In the genomic region with DNA sequence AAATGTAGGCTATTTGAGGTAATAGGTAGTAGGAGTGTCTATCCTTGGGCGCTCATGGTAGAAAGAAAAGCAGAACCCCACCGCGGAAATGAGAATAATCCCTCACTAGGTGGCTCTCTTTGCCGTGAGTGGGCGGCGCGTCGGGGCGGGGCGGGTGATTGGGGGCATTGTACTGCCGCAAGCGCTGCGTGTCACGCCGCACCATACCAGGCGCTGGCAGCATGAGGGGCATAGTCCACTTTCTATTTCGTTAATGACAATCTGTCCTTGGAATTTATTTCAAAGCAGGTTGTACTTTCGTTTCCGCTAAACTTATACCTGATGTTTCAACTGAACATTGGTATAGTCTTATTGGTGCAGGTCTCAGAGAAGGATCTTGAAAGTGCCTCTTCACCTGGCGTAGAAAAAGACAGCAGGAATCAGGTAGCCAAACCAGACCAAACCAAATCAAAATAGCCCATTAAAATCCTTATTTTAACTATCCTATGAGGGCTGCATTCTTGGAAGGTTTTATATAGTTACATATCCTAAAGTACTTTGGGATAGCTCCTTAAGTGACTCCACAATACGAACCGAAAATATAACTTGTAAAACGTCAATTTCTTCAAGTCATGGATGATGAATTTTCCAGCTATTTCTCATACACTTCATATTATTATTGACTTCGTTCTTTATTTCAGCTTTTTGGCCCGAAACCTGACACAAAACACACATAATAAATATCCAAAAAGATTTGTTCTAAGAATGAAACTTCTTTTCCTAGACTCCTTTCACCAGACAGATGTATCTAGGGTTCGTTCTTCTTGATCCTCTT, we compare ENCODE assay signal across 1 cellular context.
A peak's percentile ranks its signal among the peaks of the same experiment; 100 is the strongest.
TF ChIP-seq lines count a peak whose summit lies in the region.

No MANE protein-coding gene starts in this region.

TF ChIP-seq in HepG2, 621 proteins besides CTCF, POLR2A, EP300 and RAD21 (continued from another document and continues in another):
- TF ChIP-seq, protein P1, sequence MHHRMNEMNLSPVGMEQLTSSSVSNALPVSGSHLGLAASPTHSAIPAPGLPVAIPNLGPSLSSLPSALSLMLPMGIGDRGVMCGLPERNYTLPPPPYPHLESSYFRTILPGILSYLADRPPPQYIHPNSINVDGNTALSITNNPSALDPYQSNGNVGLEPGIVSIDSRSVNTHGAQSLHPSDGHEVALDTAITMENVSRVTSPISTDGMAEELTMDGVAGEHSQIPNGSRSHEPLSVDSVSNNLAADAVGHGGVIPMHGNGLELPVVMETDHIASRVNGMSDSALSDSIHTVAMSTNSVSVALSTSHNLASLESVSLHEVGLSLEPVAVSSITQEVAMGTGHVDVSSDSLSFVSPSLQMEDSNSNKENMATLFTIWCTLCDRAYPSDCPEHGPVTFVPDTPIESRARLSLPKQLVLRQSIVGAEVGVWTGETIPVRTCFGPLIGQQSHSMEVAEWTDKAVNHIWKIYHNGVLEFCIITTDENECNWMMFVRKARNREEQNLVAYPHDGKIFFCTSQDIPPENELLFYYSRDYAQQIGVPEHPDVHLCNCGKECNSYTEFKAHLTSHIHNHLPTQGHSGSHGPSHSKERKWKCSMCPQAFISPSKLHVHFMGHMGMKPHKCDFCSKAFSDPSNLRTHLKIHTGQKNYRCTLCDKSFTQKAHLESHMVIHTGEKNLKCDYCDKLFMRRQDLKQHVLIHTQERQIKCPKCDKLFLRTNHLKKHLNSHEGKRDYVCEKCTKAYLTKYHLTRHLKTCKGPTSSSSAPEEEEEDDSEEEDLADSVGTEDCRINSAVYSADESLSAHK (CRISPR knock-in tag; IDR thresholded peaks at IDR 0.05; ENCODE audit: borderline replicate concordance): no peak
- no peak for TF ChIP-seq ZNF775 (CRISPR knock-in tag; IDR thresholded peaks at IDR 0.05; ENCODE audit: borderline replicate concordance)
- 0 out of 2 replicates have a peak, but pooled peaks have one; percentile 19 for TF ChIP-seq THAP11 (CRISPR knock-in tag; IDR thresholded peaks at IDR 0.05)
- peak; percentile 67; the same call in 1 of the 2 replicates for TF ChIP-seq FOSL2 (CRISPR knock-in tag; IDR thresholded peaks at IDR 0.05)
- TF ChIP-seq NFYC (CRISPR knock-in tag; IDR thresholded peaks at IDR 0.05): 0 out of 2 replicates have a peak, but pooled peaks have one; percentile 15
- peak; percentile 52 for TF ChIP-seq HNRNPLL (IDR thresholded peaks at IDR 0.05; ENCODE audit: low read depth, low read length, poor library complexity, severe bottlenecking)
- peak; percentile 76 for TF ChIP-seq ASH2L (IDR thresholded peaks at IDR 0.05; ENCODE audit: insufficient read length, low read depth, low read length)
- TF ChIP-seq JARID2 (CRISPR knock-in tag; IDR thresholded peaks at IDR 0.05; ENCODE audit: insufficient replicate concordance): no peak
- TF ChIP-seq, protein P2, sequence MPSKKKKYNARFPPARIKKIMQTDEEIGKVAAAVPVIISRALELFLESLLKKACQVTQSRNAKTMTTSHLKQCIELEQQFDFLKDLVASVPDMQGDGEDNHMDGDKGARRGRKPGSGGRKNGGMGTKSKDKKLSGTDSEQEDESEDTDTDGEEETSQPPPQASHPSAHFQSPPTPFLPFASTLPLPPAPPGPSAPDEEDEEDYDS (CRISPR knock-in tag; IDR thresholded peaks at IDR 0.05): peak; percentile 56
- no peak for TF ChIP-seq MBD4 (IDR thresholded peaks at IDR 0.05; ENCODE audit: borderline replicate concordance, low read length)
- TF ChIP-seq, protein P3, sequence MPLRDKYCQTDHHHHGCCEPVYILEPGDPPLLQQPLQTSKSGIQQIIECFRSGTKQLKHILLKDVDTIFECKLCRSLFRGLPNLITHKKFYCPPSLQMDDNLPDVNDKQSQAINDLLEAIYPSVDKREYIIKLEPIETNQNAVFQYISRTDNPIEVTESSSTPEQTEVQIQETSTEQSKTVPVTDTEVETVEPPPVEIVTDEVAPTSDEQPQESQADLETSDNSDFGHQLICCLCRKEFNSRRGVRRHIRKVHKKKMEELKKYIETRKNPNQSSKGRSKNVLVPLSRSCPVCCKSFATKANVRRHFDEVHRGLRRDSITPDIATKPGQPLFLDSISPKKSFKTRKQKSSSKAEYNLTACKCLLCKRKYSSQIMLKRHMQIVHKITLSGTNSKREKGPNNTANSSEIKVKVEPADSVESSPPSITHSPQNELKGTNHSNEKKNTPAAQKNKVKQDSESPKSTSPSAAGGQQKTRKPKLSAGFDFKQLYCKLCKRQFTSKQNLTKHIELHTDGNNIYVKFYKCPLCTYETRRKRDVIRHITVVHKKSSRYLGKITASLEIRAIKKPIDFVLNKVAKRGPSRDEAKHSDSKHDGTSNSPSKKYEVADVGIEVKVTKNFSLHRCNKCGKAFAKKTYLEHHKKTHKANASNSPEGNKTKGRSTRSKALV (CRISPR knock-in tag; IDR thresholded peaks at IDR 0.05): peak; percentile 68; the same call in 1 of the 2 replicates
- TF ChIP-seq, protein P4, sequence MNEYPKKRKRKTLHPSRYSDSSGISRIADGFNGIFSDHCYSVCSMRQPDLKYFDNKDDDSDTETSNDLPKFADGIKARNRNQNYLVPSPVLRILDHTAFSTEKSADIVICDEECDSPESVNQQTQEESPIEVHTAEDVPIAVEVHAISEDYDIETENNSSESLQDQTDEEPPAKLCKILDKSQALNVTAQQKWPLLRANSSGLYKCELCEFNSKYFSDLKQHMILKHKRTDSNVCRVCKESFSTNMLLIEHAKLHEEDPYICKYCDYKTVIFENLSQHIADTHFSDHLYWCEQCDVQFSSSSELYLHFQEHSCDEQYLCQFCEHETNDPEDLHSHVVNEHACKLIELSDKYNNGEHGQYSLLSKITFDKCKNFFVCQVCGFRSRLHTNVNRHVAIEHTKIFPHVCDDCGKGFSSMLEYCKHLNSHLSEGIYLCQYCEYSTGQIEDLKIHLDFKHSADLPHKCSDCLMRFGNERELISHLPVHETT (CRISPR knock-in tag; conservative IDR thresholded peaks at IDR 0.05): no peak
- no peak for TF ChIP-seq ZNF431 (CRISPR knock-in tag; IDR thresholded peaks at IDR 0.05; ENCODE audit: borderline replicate concordance, low read depth)
- no peak for TF ChIP-seq ZNF337 (CRISPR knock-in tag; IDR thresholded peaks at IDR 0.05; ENCODE audit: borderline replicate concordance, low read depth)
- no peak for TF ChIP-seq CHD4 (IDR thresholded peaks at IDR 0.05; ENCODE audit: borderline replicate concordance, low read length)
- TF ChIP-seq, protein P5, sequence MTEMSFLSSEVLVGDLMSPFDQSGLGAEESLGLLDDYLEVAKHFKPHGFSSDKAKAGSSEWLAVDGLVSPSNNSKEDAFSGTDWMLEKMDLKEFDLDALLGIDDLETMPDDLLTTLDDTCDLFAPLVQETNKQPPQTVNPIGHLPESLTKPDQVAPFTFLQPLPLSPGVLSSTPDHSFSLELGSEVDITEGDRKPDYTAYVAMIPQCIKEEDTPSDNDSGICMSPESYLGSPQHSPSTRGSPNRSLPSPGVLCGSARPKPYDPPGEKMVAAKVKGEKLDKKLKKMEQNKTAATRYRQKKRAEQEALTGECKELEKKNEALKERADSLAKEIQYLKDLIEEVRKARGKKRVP (CRISPR knock-in tag; IDR thresholded peaks at IDR 0.05): peak in 1 of 2 experiments; percentile 56; a peak in 1 of 4 replicates
- no peak for TF ChIP-seq ZNF761 (CRISPR knock-in tag; conservative IDR thresholded peaks at IDR 0.05)
- TF ChIP-seq SRF (IDR thresholded peaks at IDR 0.05; ENCODE audit: low read depth, low read length): 0 out of 2 replicates have a peak, but pooled peaks have one; percentile 12
- TF ChIP-seq EEA1 (CRISPR knock-in tag; IDR thresholded peaks at IDR 0.05; ENCODE audit: borderline replicate concordance): no peak
- TF ChIP-seq ZNF121 (CRISPR knock-in tag; IDR thresholded peaks at IDR 0.05): no peak
- no peak for TF ChIP-seq ZNF543 (CRISPR knock-in tag; IDR thresholded peaks at IDR 0.05)
- TF ChIP-seq IKZF4 (CRISPR knock-in tag; IDR thresholded peaks at IDR 0.05; ENCODE audit: borderline replicate concordance, low read depth, not compliant biosample characterization): no peak
- TF ChIP-seq AKAP8 (CRISPR knock-in tag; IDR thresholded peaks at IDR 0.05): no peak
- peak; percentile 88 for TF ChIP-seq SAP130 (CRISPR knock-in tag; IDR thresholded peaks at IDR 0.05; ENCODE audit: low read depth)
- TF ChIP-seq BORCS8-MEF2B (CRISPR knock-in tag; IDR thresholded peaks at IDR 0.05): no peak
- 0 out of 2 replicates have a peak, but pooled peaks have one; percentile 66 for TF ChIP-seq TP53 (CRISPR knock-in tag; conservative IDR thresholded peaks at IDR 0.05)
- TF ChIP-seq HDAC1 (CRISPR knock-in tag; IDR thresholded peaks at IDR 0.05): peak; percentile 47
- TF ChIP-seq HNF4G (IDR thresholded peaks at IDR 0.05; ENCODE audit: borderline replicate concordance, low read depth, low read length): peak; percentile 81
- peak; percentile 63; the same call in 1 of the 2 replicates for TF ChIP-seq HNF4G (CRISPR knock-in tag; IDR thresholded peaks at IDR 0.05; ENCODE audit: borderline replicate concordance, low read depth)
- TF ChIP-seq, protein P6, sequence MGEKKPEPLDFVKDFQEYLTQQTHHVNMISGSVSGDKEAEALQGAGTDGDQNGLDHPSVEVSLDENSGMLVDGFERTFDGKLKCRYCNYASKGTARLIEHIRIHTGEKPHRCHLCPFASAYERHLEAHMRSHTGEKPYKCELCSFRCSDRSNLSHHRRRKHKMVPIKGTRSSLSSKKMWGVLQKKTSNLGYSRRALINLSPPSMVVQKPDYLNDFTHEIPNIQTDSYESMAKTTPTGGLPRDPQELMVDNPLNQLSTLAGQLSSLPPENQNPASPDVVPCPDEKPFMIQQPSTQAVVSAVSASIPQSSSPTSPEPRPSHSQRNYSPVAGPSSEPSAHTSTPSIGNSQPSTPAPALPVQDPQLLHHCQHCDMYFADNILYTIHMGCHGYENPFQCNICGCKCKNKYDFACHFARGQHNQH (CRISPR knock-in tag; IDR thresholded peaks at IDR 0.05): peak; percentile 66; the same call in 1 of the 2 replicates
- TF ChIP-seq, protein P7, sequence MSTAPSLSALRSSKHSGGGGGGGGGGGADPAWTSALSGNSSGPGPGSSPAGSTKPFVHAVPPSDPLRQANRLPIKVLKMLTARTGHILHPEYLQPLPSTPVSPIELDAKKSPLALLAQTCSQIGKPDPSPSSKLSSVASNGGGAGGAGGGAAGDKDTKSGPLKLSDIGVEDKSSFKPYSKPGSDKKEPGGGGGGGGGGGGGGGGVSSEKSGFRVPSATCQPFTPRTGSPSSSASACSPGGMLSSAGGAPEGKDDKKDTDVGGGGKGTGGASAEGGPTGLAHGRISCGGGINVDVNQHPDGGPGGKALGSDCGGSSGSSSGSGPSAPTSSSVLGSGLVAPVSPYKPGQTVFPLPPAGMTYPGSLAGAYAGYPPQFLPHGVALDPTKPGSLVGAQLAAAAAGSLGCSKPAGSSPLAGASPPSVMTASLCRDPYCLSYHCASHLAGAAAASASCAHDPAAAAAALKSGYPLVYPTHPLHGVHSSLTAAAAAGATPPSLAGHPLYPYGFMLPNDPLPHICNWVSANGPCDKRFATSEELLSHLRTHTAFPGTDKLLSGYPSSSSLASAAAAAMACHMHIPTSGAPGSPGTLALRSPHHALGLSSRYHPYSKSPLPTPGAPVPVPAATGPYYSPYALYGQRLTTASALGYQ (CRISPR knock-in tag; IDR thresholded peaks at IDR 0.05): no peak; the same call in 1 of the 2 replicates
- TF ChIP-seq ZSCAN29 (CRISPR knock-in tag; conservative IDR thresholded peaks at IDR 0.05): no peak
- TF ChIP-seq GABPB1 (CRISPR knock-in tag; IDR thresholded peaks at IDR 0.05): peak; percentile 70
- TF ChIP-seq, protein P8, sequence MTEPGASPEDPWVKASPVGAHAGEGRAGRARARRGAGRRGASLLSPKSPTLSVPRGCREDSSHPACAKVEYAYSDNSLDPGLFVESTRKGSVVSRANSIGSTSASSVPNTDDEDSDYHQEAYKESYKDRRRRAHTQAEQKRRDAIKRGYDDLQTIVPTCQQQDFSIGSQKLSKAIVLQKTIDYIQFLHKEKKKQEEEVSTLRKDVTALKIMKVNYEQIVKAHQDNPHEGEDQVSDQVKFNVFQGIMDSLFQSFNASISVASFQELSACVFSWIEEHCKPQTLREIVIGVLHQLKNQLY (CRISPR knock-in tag; IDR thresholded peaks at IDR 0.05): peak; percentile 96
- TF ChIP-seq, protein P9, sequence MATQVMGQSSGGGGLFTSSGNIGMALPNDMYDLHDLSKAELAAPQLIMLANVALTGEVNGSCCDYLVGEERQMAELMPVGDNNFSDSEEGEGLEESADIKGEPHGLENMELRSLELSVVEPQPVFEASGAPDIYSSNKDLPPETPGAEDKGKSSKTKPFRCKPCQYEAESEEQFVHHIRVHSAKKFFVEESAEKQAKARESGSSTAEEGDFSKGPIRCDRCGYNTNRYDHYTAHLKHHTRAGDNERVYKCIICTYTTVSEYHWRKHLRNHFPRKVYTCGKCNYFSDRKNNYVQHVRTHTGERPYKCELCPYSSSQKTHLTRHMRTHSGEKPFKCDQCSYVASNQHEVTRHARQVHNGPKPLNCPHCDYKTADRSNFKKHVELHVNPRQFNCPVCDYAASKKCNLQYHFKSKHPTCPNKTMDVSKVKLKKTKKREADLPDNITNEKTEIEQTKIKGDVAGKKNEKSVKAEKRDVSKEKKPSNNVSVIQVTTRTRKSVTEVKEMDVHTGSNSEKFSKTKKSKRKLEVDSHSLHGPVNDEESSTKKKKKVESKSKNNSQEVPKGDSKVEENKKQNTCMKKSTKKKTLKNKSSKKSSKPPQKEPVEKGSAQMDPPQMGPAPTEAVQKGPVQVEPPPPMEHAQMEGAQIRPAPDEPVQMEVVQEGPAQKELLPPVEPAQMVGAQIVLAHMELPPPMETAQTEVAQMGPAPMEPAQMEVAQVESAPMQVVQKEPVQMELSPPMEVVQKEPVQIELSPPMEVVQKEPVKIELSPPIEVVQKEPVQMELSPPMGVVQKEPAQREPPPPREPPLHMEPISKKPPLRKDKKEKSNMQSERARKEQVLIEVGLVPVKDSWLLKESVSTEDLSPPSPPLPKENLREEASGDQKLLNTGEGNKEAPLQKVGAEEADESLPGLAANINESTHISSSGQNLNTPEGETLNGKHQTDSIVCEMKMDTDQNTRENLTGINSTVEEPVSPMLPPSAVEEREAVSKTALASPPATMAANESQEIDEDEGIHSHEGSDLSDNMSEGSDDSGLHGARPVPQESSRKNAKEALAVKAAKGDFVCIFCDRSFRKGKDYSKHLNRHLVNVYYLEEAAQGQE (IDR thresholded peaks at IDR 0.05; ENCODE audit: borderline replicate concordance in 1 of 2, low read depth in 1 of 2, low read length in 2 of 2): no peak
- TF ChIP-seq PHF20 (CRISPR knock-in tag; IDR thresholded peaks at IDR 0.05): no peak
- TF ChIP-seq, protein P10, sequence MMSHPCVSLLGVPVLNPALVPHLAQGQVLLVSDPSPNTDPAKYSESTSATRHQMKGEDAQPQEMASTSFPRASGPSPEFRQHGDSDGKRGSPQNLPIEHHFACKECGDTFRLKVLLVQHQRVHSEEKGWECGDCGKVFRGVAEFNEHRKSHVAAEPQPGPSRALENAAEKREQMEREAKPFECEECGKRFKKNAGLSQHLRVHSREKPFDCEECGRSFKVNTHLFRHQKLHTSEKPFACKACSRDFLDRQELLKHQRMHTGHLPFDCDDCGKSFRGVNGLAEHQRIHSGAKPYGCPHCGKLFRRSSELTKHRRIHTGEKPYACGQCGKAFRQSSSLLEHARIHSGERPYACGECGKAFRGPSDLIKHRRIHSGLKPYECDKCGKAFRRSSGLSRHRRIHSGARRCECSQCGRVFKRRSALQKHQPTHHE (CRISPR knock-in tag; IDR thresholded peaks at IDR 0.05; ENCODE audit: borderline replicate concordance): no peak
- TF ChIP-seq ZNF616 (CRISPR knock-in tag; IDR thresholded peaks at IDR 0.05; ENCODE audit: low read depth): no peak
- TF ChIP-seq ZNF180 (CRISPR knock-in tag; IDR thresholded peaks at IDR 0.05; ENCODE audit: borderline replicate concordance, low read depth): no peak
- TF ChIP-seq MTA3 (CRISPR knock-in tag; IDR thresholded peaks at IDR 0.05): no peak
- no peak for TF ChIP-seq NCOR1 (IDR thresholded peaks at IDR 0.05; ENCODE audit: borderline replicate concordance, low read length)
- TF ChIP-seq ZNF335 (CRISPR knock-in tag; IDR thresholded peaks at IDR 0.05): no peak
- no peak for TF ChIP-seq SALL2 (CRISPR knock-in tag; IDR thresholded peaks at IDR 0.05)
- TF ChIP-seq NR3C1 (CRISPR knock-in tag; IDR thresholded peaks at IDR 0.05): no peak
- TF ChIP-seq GABPA (IDR thresholded peaks at IDR 0.05; ENCODE audit: low read depth, low read length): no peak
- TF ChIP-seq GABPA (CRISPR knock-in tag; IDR thresholded peaks at IDR 0.05; ENCODE audit: low read depth): peak; percentile 57
- peak; percentile 80 for TF ChIP-seq ZNF792 (CRISPR knock-in tag; IDR thresholded peaks at IDR 0.05)
